ENCODE assay signal across 11 cellular contexts in the genomic region with DNA sequence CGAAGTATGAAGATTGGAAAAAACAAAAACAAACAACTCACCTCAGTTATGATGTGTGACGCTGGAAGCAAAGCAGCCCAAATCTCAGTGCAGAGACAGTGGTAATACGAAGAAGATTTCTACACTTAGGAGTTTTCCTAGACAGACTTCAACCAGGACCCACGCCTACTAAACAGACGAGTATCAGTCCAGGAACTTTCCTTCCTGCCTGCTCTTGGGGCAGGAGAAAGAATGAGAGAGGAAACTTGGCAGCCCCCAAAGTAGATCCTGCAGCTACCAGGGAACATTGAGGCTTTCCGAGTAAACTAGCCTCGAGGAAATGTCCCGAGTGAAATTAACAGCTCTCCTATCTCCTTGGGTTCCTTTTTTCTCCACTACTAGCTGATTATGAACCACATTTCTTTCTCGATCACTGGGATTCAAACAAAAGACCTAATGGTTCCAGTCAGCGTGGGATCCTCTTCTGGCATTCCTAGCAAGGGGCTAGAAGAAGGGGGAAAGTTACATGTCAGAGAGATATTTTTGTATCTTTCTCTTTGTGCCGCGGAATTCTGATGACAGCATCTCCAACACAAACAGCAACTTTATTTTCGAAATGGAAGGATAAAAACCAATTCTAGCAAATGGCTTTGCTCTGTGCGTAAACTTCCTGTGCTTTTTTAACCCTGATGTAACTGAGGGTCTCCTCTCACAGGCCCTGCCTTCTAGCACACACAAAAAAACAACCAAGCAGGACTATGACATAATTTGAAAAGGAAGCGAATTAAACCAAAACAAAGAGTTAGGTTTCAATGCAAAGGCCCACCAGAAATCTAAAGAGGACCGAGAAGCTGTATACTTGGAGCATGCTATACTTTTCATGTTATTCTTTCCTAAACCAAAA. TPM values are rescaled to one million over a fixed set of nuclear protein-coding genes. Genes with fewer than 3 reads are reported as not detected.
DNase-seq lines count a peak whose midpoint lies in the region; ATAC-seq, FAIRE-seq and TF ChIP-seq lines count a peak whose summit lies in the region.
"Had no signal": no experiment of that assay in that cellular context is flagged by ENCODE, and none has a peak within 500 bp of the region (broad histone marks: within the 10 kb centered on the region; RNA-seq: fewer than 3 reads in every experiment).

No MANE protein-coding gene starts in this region.

- H2BK15ac ChIP-seq in H1 (ENCODE audit: low read length): no peak overlapping the region

- H3K9me3 Mint-ChIP-seq in activated naive CD4-positive, alpha-beta T cell treated with anti-CD3 and anti-CD28 coated beads, Interleukin-2, amount 10 ng/mL, durations not matched to agents 7 days and 5 days: peaks cover 6% of the 10 kb centered on the region

- H3K27me3 Mint-ChIP-seq in activated naive CD4-positive, alpha-beta T cell treated with anti-CD3 and anti-CD28 coated beads, Interleukin-2, amount 10 ng/mL, durations not matched to agents 7 days and 5 days: peaks cover 1% of the 10 kb centered on the region

- H3K4me1 ChIP-seq in H1 (replicated peaks in 1 of 4; ENCODE audit: control insufficient read depth in 3 of 4, insufficient read depth in 4 of 4, low read length in 3 of 4) (no peaks in the 10 kb centered on the region), muscle layer of duodenum (ENCODE audit: control insufficient read depth in 1 of 2, insufficient read depth in 2 of 2, low read length in 2 of 2) (peaks cover 4% of the 10 kb centered on the region in 2 donors), urinary bladder (ENCODE audit: insufficient read depth) (no peaks in the 10 kb centered on the region)

- CTCF ChIA-PET in activated naive CD4-positive, alpha-beta T cell treated with anti-CD3 and anti-CD28 coated beads, Interleukin-2, amount 10 ng/mL, durations not matched to agents 7 days and 5 days (lab: Charles Lee): interaction anchor here (1.5 kb wide), 1 partner anchor 383 kb away, joined by 3 read pairs; no protein-coding TSS in a partner anchor
- CTCF ChIA-PET in H1 (lab: Charles Lee; ENCODE audit: partially characterized antibody): interaction anchor here (0.6 to 1.4 kb wide), 3 partner anchors 13 to 58 kb away, joined by 3 to 4 read pairs (median 4); no protein-coding TSS in a partner anchor

- no peak overlapping the region for H4K91ac ChIP-seq in H1 (replicated peaks; ENCODE audit: insufficient read length, low read length)

- no peak for TF ChIP-seq POLR2A in H1 (IDR thresholded peaks at IDR 0.05; ENCODE audit: control extremely low read depth in 1 of 2, low read depth in 2 of 2, low read length in 2 of 2)

- H3K79me2 ChIP-seq in H1 (ENCODE audit: control insufficient read depth in 1 of 2, insufficient read depth in 2 of 2, low read length in 2 of 2): no peaks in the 10 kb centered on the region

- H3K23me2 ChIP-seq in H1 (ENCODE audit: low read depth, low read length): no peaks in the 10 kb centered on the region

- peak overlapping the region; percentile 43 for H3K4me3 Mint-ChIP-seq in activated naive CD4-positive, alpha-beta T cell treated with anti-CD3 and anti-CD28 coated beads, Interleukin-2, amount 10 ng/mL, durations not matched to agents 7 days and 5 days

- TF ChIP-seq CTCF in H1 (IDR thresholded peaks at IDR 0.05; ENCODE audit: control extremely low read depth in 1 of 3, insufficient read depth in 1 of 3, low read depth in 1 of 3, low read length in 3 of 3): no peak

- H3K4me1 Mint-ChIP-seq in activated naive CD4-positive, alpha-beta T cell treated with anti-CD3 and anti-CD28 coated beads, Interleukin-2, amount 10 ng/mL, durations not matched to agents 7 days and 5 days: peaks cover 20% of the 10 kb centered on the region

- H2AK5ac ChIP-seq in H1 (ENCODE audit: low read depth, low read length): no peak overlapping the region

- H3K56ac ChIP-seq in H1 (replicated peaks; ENCODE audit: insufficient read length, low read depth, low read length): peak overlapping the region; percentile 33

- no peak overlapping the region for H3K4ac ChIP-seq in H1 (replicated peaks; ENCODE audit: insufficient read length, low read depth, low read length)

- H2BK120ac ChIP-seq in H1 (replicated peaks; ENCODE audit: low read depth, low read length): no peak overlapping the region

- FAIRE-seq in H1 (lab: Jason Lieb, UNC): no peak

- H3K9ac ChIP-seq in H1 (replicated peaks in 1 of 4; ENCODE audit: extremely low read depth in 1 of 4, low read depth in 3 of 4, low read length in 3 of 4): no peak overlapping the region
- H3K9ac ChIP-seq: BLaER1 treated with 17β-estradiol and CSF1 and Interleukin-3, amounts not matched to agents 10 nM and 100 nM had no signal

- 83% methylated on average over 16 of the region's 16 CpGs; no CpG with 5 or more reads in 1 of the 2 experiments for WGBS in H1 (ENCODE audit: extremely low coverage in 1 of 2, insufficient coverage in 1 of 2, insufficient read length in 1 of 2, insufficient replicate concordance in 2 of 2, low coverage in 1 of 2, low lambda C conversion rate in 2 of 2, missing lambda C conversion rate in 1 of 2), 2 experiments
- 19% methylated on average over 16 of the region's 16 CpGs for whole genome bisulfite sequencing in urinary bladder

- no peaks in the 10 kb centered on the region for H3K27me3 ChIP-seq in H1 (replicated peaks in 1 of 4; ENCODE audit: control insufficient read depth in 3 of 4, extremely low read depth in 1 of 4, insufficient read depth in 3 of 4, low read length in 3 of 4)
- H3K27me3 ChIP-seq in muscle layer of duodenum (ENCODE audit: low read depth, low read length): no peaks in the 10 kb centered on the region
- H3K27me3 ChIP-seq: BLaER1 treated with 17β-estradiol and CSF1 and Interleukin-3, amounts not matched to agents 10 nM and 100 nM had no signal

- TF ChIP-seq RAD21 in H1 (IDR thresholded peaks at IDR 0.05 in 1 of 2, conservative IDR thresholded peaks at IDR 0.05 in 1 of 2; ENCODE audit: low read depth in 2 of 2, low read length in 2 of 2): no peak

- no peak overlapping the region for H2BK5ac ChIP-seq in H1 (ENCODE audit: low read depth, low read length)

- no peak overlapping the region for H2BK20ac ChIP-seq in H1 (ENCODE audit: low read length)

- H4K20me1 ChIP-seq in H1 (replicated peaks in 1 of 2; ENCODE audit: control insufficient read depth in 1 of 2, insufficient read depth in 2 of 2, low read length in 2 of 2): no peaks in the 10 kb centered on the region
- H4K20me1 ChIP-seq: BLaER1 treated with 17β-estradiol and CSF1 and Interleukin-3, amounts not matched to agents 10 nM and 100 nM had no signal

- peak overlapping the region; percentile 86 for H3K27ac Mint-ChIP-seq in activated naive CD4-positive, alpha-beta T cell treated with anti-CD3 and anti-CD28 coated beads, Interleukin-2, amount 10 ng/mL, durations not matched to agents 7 days and 5 days

- H3K14ac ChIP-seq in H1 (ENCODE audit: insufficient read length): no peak overlapping the region

- H3K36me3 ChIP-seq in H1 (ENCODE audit: control insufficient read depth in 2 of 4, insufficient read depth in 4 of 4, low read length in 3 of 4) (no peaks in the 10 kb centered on the region), muscle layer of duodenum (ENCODE audit: control insufficient read depth in 1 of 2, insufficient read depth in 2 of 2, low read length in 2 of 2) (no peaks in the 10 kb centered on the region), urinary bladder (ENCODE audit: insufficient read depth) (peaks cover 1% of the 10 kb centered on the region)
- H3K36me3 ChIP-seq: BLaER1 treated with 17β-estradiol and CSF1 and Interleukin-3, amounts not matched to agents 10 nM and 100 nM had no signal

- H2BK12ac ChIP-seq in H1 (ENCODE audit: low read depth, low read length): no peak overlapping the region

- no peak overlapping the region for H3K4me2 ChIP-seq in H1 (ENCODE audit: insufficient read depth in 1 of 2, low read depth in 2 of 2, low read length in 2 of 2)
- H3K4me2 ChIP-seq: BLaER1 treated with 17β-estradiol and CSF1 and Interleukin-3, amounts not matched to agents 10 nM and 100 nM had no signal

- no peaks in the 10 kb centered on the region for H3K36me3 Mint-ChIP-seq in activated naive CD4-positive, alpha-beta T cell treated with anti-CD3 and anti-CD28 coated beads, Interleukin-2, amount 10 ng/mL, durations not matched to agents 7 days and 5 days

- no peak overlapping the region for H3K23ac ChIP-seq in H1 (ENCODE audit: insufficient read length)

- POLR2A ChIA-PET in H1 (lab: Charles Lee; ENCODE audit: partially characterized antibody): interaction anchor here (1.3 kb wide), 1 partner anchor 9 kb away, joined by 3 read pairs; no protein-coding TSS in a partner anchor

- H3K79me1 ChIP-seq in H1 (ENCODE audit: low read depth, low read length): no peaks in the 10 kb centered on the region

- TF ChIP-seq EP300 in H1 (IDR thresholded peaks at IDR 0.05; ENCODE audit: borderline replicate concordance in 1 of 2, low read depth in 2 of 2, low read length in 2 of 2): no peak

- H3K18ac ChIP-seq in H1 (ENCODE audit: extremely low read depth, low read length): no peak overlapping the region

- H4K8ac ChIP-seq in H1 (ENCODE audit: extremely low read depth, insufficient read depth, low read length): no peak overlapping the region

- H3K9me3 ChIP-seq in H1 (ENCODE audit: insufficient read depth in 2 of 2, low read depth in 1 of 2, low read length in 1 of 2) (no peaks in the 10 kb centered on the region), muscle layer of duodenum (ENCODE audit: control insufficient read depth in 1 of 2, low read length in 2 of 2) (peaks cover 0 to 4% of the 10 kb centered on the region in 2 donors)

- H3K27ac ChIP-seq in H1 (ENCODE audit: low read depth, low read length): no peak overlapping the region
- H3K27ac ChIP-seq in muscle layer of duodenum (ENCODE audit: low read length): peak overlapping the region; percentile 56
- peak overlapping the region; percentile 55 for H3K27ac ChIP-seq in urinary bladder (ENCODE audit: low read depth)
- H3K27ac ChIP-seq: BLaER1 treated with 17β-estradiol and CSF1 and Interleukin-3, amounts not matched to agents 10 nM and 100 nM; epithelial cell of prostate had no signal

- H4K5ac ChIP-seq in H1 (ENCODE audit: insufficient read length, low read depth, low read length): no peak overlapping the region

- H3K4me3 ChIP-seq in H1 (ENCODE audit: extremely low read depth in 1 of 4, insufficient read depth in 2 of 4, low read depth in 3 of 4, low read length in 4 of 4): no peak overlapping the region
- H3K4me3 ChIP-seq in muscle layer of duodenum (ENCODE audit: low read depth in 1 of 2, low read length in 2 of 2): peak overlapping the region; percentile 38 to 48
- H3K4me3 ChIP-seq in urinary bladder (ENCODE audit: low read depth, low read length): peak overlapping the region; percentile 26
- H3K4me3 ChIP-seq: BLaER1 treated with 17β-estradiol and CSF1 and Interleukin-3, amounts not matched to agents 10 nM and 100 nM had no signal

- no peak for ATAC-seq in HG03135 (IDR thresholded peaks at IDR 0.05; ENCODE audit: unreplicated experiment)
- no peak for ATAC-seq in HG02852 (IDR thresholded peaks at IDR 0.05; ENCODE audit: unreplicated experiment)

- peak overlapping the region; percentile 88 for H2AFZ ChIP-seq in H1 (ENCODE audit: low read length)

- DNase-seq in activated naive CD4-positive, alpha-beta T cell treated with anti-CD3 and anti-CD28 coated beads, Interleukin-2, amount 10 ng/mL, durations not matched to agents 7 days and 5 days: no peak
- DNase-seq in activated naive CD4-positive, alpha-beta T cell treated with Interleukin-2 at 50 U/mL for 16 hours: no peak
- peak in 1 of 2 experiments; percentile 35 for DNase-seq in H1 (ENCODE audit: low read depth in 1 of 2, low spot score in 2 of 2)
- no peak for DNase-seq in iPS-NIHi7 (ENCODE audit: extremely low spot score)
- DNase-seq: NCI-H2171 had no signal

RNA-seq across cellular contexts. Expression of a gene that starts 53.2 kb away (rescaled TPM):
- 10.7 and 12.0 TPM in 2 replicates for total RNA-seq in H1 (2021; fragmentation: NEBNext Ultra II Directional; extraction: Animal tissue kit (Norgen Biotek cat#: 25700))
- polyA plus RNA-seq in H1 (2011; rRNA removed): 4.2 and 4.3 TPM in 2 replicates
- 5.5 TPM for polyA plus RNA-seq in H1 (2011; cell fraction: cytosol; rRNA removed)
- 8.9 TPM for polyA plus RNA-seq in H1 (2011; cell fraction: nucleus; rRNA removed)
- 4.9 to 8.0 TPM (median 6.2 TPM) in 4 replicates for polyA plus RNA-seq in H1 (2012, experiment 1 of 2)
- polyA plus RNA-seq in H1 (2012, experiment 2 of 2): 0.49 TPM
- 5.5 TPM for polyA plus RNA-seq in H1 (2013, experiment 1 of 2)
- polyA plus RNA-seq in H1 (2013, experiment 2 of 2): 4.8 TPM
- 12.8 and 29.7 TPM in 2 replicates for polyA minus RNA-seq in H1 (2011; rRNA and poly(A)+ RNA removed)
- polyA minus RNA-seq in H1 (2011; cell fraction: cytosol; rRNA and poly(A)+ RNA removed): 9.1 TPM
- polyA minus RNA-seq in H1 (2011; cell fraction: nucleus; rRNA and poly(A)+ RNA removed): 19.3 TPM
- 56.4 TPM for total RNA-seq in urinary bladder
- polyA plus RNA-seq in urinary bladder: 7.1 TPM

Comparison
In these comparisons a context has a peak if more than half of its experiments do, and no peak if none do; other contexts are left out.
1. H3K4me3 ChIP-seq: peak in muscle layer of duodenum (2 of 2) and urinary bladder (single experiment); none in H1 (0 of 4).